ENCODE assay signal across 33 cellular contexts in genomic region chr5:140049713-140050112, GRCh38. TPM values are rescaled to one million over a fixed set of nuclear protein-coding genes. Genes with fewer than 3 reads are reported as not detected.
"Had no signal": no experiment of that assay in that cellular context is flagged by ENCODE, and none has a peak within 500 bp of the region (broad histone marks: within the 10 kb centered on the region; RNA-seq: fewer than 3 reads in every experiment).

No MANE protein-coding gene starts in this region.

- H3K9me3 ChIP-seq: ascending aorta, Peyer's patch had no signal

- H3K4me3 ChIP-seq: ascending aorta, cardiac muscle cell, Peyer's patch had no signal

- H3K27me3 ChIP-seq: ascending aorta, cardiac muscle cell, Peyer's patch had no signal

- H3K27ac ChIP-seq: ascending aorta, cardiac muscle cell, KMS-11, Peyer's patch, VCaP had no signal

- H3K36me3 ChIP-seq: ascending aorta, cardiac muscle cell, Peyer's patch had no signal

- H3K4me1 ChIP-seq: ascending aorta, Peyer's patch had no signal

- H3K4me2 ChIP-seq: KMS-11 had no signal

- ATAC-seq: PC-3 had no signal

- DNase-seq: activated B cell treated with CpG ODN at 0.5 μM for 24 hours; activated CD4-positive, alpha-beta memory T cell treated with anti-CD3 and anti-CD28 coated beads, Interleukin-2, amount 10 ng/mL, durations not matched to agents 7 days and 5 days; activated CD4-positive, alpha-beta T cell treated with anti-CD3 and anti-CD28 coated beads for 1 hour; activated CD4-positive, alpha-beta T cell treated with anti-CD3 and anti-CD28 coated beads for 48 hours; activated gamma-delta T cell; activated naive CD4-positive, alpha-beta T cell treated with Interleukin-2 at 50 U/mL for 16 hours; activated naive CD8-positive, alpha-beta T cell treated with anti-CD3 and anti-CD28 coated beads, Interleukin-2, amount 10 ng/mL, durations not matched to agents 7 days and 5 days; activated T-cell treated with anti-CD3 and anti-CD28 coated beads, Interleukin-2, amount 50 U/mL, for 24 hours; amygdala; NCI-H1092 treated with DMSO at 0.1 percent for 48 hours; NCI-H1417; NCI-H1694; NCI-H1930; NCI-H2081 treated with DMSO at 0.1 percent for 48 hours; NCI-H226; NCI-H446 treated with DMSO at 0.1 percent for 48 hours; NCI-H524; NCI-H69; NCI-H82; NK-92 treated with Interleukin-12 subunit alpha and Interleukin-12 subunit beta, amount 100 ng/mL, for 24 hours; PC-3; Peyer's patch; RPMI8226; SW 1271; T-helper 1 cell; T-helper 2 cell; T-helper 9 cell had no signal

- H3K9ac ChIP-seq: KMS-11 had no signal

RNA-seq across cellular contexts. Expression of gene NRG2, which starts 6.6 kb away (rescaled TPM):
- total RNA-seq: activated CD4-positive, alpha-beta memory T cell treated with anti-CD3 and anti-CD28 coated beads, Interleukin-2, amount 10 ng/mL, durations not matched to agents 7 days and 5 days; activated T-helper 2 cell treated with anti-CD3 and anti-CD28 coated beads, Interferon-gamma antibody, Interleukin-2, Interleukin-4, amounts not matched to agents 10 μg/mL and 5 μg/mL and 100 μg/mL, durations not matched to agents 14 hours and 24 hours and 36 hours; LHCN-M2 had no signal
